In the genomic region with DNA sequence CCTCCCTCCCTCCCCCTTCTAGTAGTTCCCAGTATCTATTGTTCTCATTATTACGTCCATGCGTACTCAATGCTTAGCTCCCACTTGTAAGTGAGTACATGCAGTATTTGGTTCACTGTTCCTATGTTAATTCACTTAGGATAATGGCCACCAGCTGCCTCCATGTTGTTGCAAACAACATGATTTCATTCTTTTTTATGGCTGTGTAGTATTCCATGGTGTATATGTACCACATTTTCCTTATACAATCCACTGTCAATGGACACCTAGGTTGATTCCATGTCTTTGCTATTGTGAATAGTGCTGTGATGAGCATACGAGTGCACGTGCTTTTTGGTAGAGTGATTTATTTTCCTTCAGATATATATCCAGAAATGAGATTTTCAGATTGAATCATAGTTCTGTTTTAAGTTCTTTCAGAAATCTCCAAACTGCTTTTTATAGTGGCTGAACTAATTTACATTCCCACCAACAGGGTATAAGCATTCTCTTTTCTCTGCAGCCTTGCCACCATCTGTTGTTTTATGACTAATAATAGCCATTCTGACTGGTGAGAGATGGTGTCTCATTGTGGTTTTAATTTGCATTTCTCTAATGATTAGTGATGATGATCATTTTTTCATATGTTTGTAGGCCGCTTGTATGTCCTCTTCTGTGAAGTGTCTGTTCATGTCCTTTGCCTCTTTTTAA, we compare ENCODE assay signal across 18 cellular contexts.
DNase-seq lines count a peak whose midpoint lies in the region; ATAC-seq and TF ChIP-seq lines count a peak whose summit lies in the region.
"Had no signal": no experiment of that assay in that cellular context is flagged by ENCODE, and none has a peak within 500 bp of the region (broad histone marks: within the 10 kb centered on the region; RNA-seq: fewer than 3 reads in every experiment).

No MANE protein-coding gene starts in this region.

- no peaks in the 10 kb centered on the region for H3K27me3 ChIP-seq in MM.1S (replicated peaks; ENCODE audit: insufficient read depth, low read length)
- no peaks in the 10 kb centered on the region for H3K27me3 ChIP-seq in WERI-Rb-1 (ENCODE audit: insufficient read depth, low read depth, severe bottlenecking)
- H3K27me3 ChIP-seq: adrenal gland had no signal

- peaks cover 39% of the 10 kb centered on the region for H3K4me1 ChIP-seq in MM.1S (ENCODE audit: low read length)
- H3K4me1 ChIP-seq: adrenal gland had no signal

- 0 out of 2 replicates have a peak overlapping the region, but pooled peaks have one; percentile 1 for H2AFZ ChIP-seq in MM.1S (ENCODE audit: low read length)

- peak; percentile 84 for DNase-seq in MM.1S
- DNase-seq in stimulated activated CD4-positive, alpha-beta T cell treated with anti-CD3 and anti-CD28 coated beads, Interleukin-4, amount 100 ng/mL, for 24 hours = no peak
- DNase-seq in SHP77 (lab: John Stamatoyannopoulos, UW) = no peak
- DNase-seq in kidney glomerular epithelial cell (lab: John Stamatoyannopoulos, UW) = no peak
- no peak for DNase-seq in WERI-Rb-1
- DNase-seq: activated CD8-positive, alpha-beta memory T cell treated with anti-CD3 and anti-CD28 coated beads, Interleukin-2, amount 10 ng/mL, durations not matched to agents 7 days and 5 days; adrenal gland; DND-41; midbrain; NCI-H1105; NCI-H524; posterior cingulate gyrus had no signal

- peaks cover 29% of the 10 kb centered on the region for H3F3A ChIP-seq in MM.1S (ENCODE audit: insufficient read depth, low read length)

- H3K4me3 ChIP-seq in MM.1S (ENCODE audit: low read length) (no peak overlapping the region), WERI-Rb-1 (ENCODE audit: low read depth, low read length) (no peak overlapping the region)
- H3K4me3 ChIP-seq: adrenal gland, coronary artery had no signal

- no peaks in the 10 kb centered on the region for H3K79me2 ChIP-seq in MM.1S (ENCODE audit: low read length)

- no peaks in the 10 kb centered on the region for H4K20me1 ChIP-seq in MM.1S (ENCODE audit: insufficient read depth, low read length)

- TF ChIP-seq CTCF in MM.1S (IDR thresholded peaks at IDR 0.05; ENCODE audit: low read length) = no peak
- TF ChIP-seq CTCF in WERI-Rb-1 (IDR thresholded peaks at IDR 0.05; ENCODE audit: low read depth, low read length) = no peak

- peak; percentile 63 for ATAC-seq in GM18499 (IDR thresholded peaks at IDR 0.05; ENCODE audit: insufficient read depth, unreplicated experiment)
- ATAC-seq in GM19452 (IDR thresholded peaks at IDR 0.05; ENCODE audit: unreplicated experiment) = peak; percentile 80
- ATAC-seq in HG02870 (IDR thresholded peaks at IDR 0.05; ENCODE audit: unreplicated experiment) = peak; percentile 68
- ATAC-seq: activated CD8-positive, alpha-beta memory T cell treated with anti-CD3 and anti-CD28 coated beads, Interleukin-2, amount 10 ng/mL, durations not matched to agents 7 days and 5 days; HCT116; Right ventricle myocardium inferior had no signal

- no peaks in the 10 kb centered on the region for H3K36me3 ChIP-seq in MM.1S (replicated peaks; ENCODE audit: insufficient read depth, low read length)
- H3K36me3 ChIP-seq in WERI-Rb-1 = no peaks in the 10 kb centered on the region
- H3K36me3 ChIP-seq: adrenal gland had no signal

- H3K9me3 ChIP-seq in MM.1S (replicated peaks; ENCODE audit: insufficient read depth, low read length) (no peaks in the 10 kb centered on the region), WERI-Rb-1 (ENCODE audit: severe bottlenecking) (no peaks in the 10 kb centered on the region)
- H3K9me3 ChIP-seq: adrenal gland had no signal

- no peaks in the 10 kb centered on the region for H3K9me2 ChIP-seq in MM.1S (replicated peaks; ENCODE audit: insufficient read depth, low read length)

- H3K9ac ChIP-seq in MM.1S (ENCODE audit: low read length) = peak overlapping the region; percentile 35

- H3K27ac ChIP-seq in MM.1S (ENCODE audit: low read length) = peak overlapping the region; percentile 92
- H3K27ac ChIP-seq in WERI-Rb-1 = no peak overlapping the region
- H3K27ac ChIP-seq: adrenal gland, coronary artery had no signal

- peak overlapping the region; percentile 33; the same call in 1 of the 2 replicates for H3K4me2 ChIP-seq in MM.1S (ENCODE audit: low read depth, low read length)
